Comparison of ENCODE assay signal across 18 cellular contexts in the genomic region with DNA sequence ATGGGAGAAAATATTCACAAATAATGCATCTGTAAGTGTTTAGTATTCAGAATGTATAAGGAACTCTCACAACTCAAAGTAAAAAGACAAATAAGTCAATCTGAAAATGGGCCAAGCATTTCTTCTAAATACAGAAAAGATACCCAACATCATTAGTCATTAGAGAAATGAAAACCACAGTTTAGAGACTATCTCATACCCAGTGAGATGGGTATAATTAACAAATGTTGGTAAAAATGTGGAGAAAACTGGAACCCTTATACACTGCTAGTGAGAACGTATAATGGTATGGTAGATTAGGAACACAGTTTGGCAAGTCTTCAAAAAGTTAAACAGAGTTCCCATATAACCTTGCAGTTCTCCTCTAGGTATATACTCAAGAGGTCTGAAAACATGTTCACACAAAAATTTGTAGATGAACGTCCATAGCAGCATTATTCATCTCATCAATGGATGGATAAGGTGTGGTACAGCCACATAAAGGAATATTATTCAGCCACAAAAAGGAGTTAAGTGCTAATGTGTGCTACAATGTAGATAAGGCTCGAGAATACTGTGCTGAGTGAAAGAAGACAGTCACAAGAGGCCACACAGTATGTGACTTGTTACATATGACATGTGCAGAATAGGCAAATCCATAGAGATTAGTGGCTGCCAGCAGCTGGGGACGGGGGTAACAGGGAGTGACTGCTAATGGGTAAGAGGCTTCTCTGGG. TPM values are rescaled to one million over a fixed set of nuclear protein-coding genes. Genes with fewer than 3 reads are reported as not detected.
DNase-seq lines count a peak whose midpoint lies in the region; ATAC-seq, FAIRE-seq and TF ChIP-seq lines count a peak whose summit lies in the region.
"Had no signal": no experiment of that assay in that cellular context is flagged by ENCODE, and none has a peak within 500 bp of the region (broad histone marks: within the 10 kb centered on the region; RNA-seq: fewer than 3 reads in every experiment).

No MANE protein-coding gene starts in this region.

- H2AFZ ChIP-seq in keratinocyte (ENCODE audit: control insufficient read depth, low read length) (no peak overlapping the region), OCI-LY7 (ENCODE audit: low read length) (no peak overlapping the region)

- dilution Hi-C loops in keratinocyte (cut with MboI; ENCODE audit: extremely low pct_ligation_motif_present, low sequenced_read_pairs) = no loop called here

- H3K4me2 ChIP-seq in keratinocyte (ENCODE audit: control insufficient read depth, extremely low read depth, insufficient read depth, low read depth, low read length) (no peak overlapping the region), OCI-LY7 (ENCODE audit: low read length) (no peak overlapping the region)

- H3K27ac ChIP-seq in keratinocyte (ENCODE audit: control insufficient read depth, insufficient read depth, low read length) (no peak overlapping the region), OCI-LY7 (ENCODE audit: low read depth, low read length, poor library complexity, severe bottlenecking) (no peak overlapping the region)

- H3K27me3 ChIP-seq in keratinocyte (ENCODE audit: control insufficient read depth, extremely low read depth, insufficient read depth, low read length) = no peaks in the 10 kb centered on the region
- H3K27me3 ChIP-seq: BE2C had no signal

- no peaks in the 10 kb centered on the region for H3K9me2 ChIP-seq in OCI-LY7 (ENCODE audit: insufficient read depth, low read length)

- no peaks in the 10 kb centered on the region for H3K9me3 Mint-ChIP-seq in activated naive CD4-positive, alpha-beta T cell treated with anti-CD3 and anti-CD28 coated beads, Interleukin-2, amount 50 U/mL, for 72 hours
- H3K9me3 Mint-ChIP-seq in activated naive CD4-positive, alpha-beta T cell treated with anti-CD3 and anti-CD28 coated beads, Interleukin-2, amount 10 ng/mL, durations not matched to agents 7 days and 5 days = no peaks in the 10 kb centered on the region
- no peaks in the 10 kb centered on the region for H3K9me3 Mint-ChIP-seq in activated T-helper 17 cell treated with anti-CD3 and anti-CD28 coated beads, Interleukin-2, amount 50 U/mL, for 72 hours
- H3K9me3 Mint-ChIP-seq: CD8-positive, alpha-beta T cell had no signal

- no peaks in the 10 kb centered on the region for H3K9me1 ChIP-seq in keratinocyte (ENCODE audit: control insufficient read depth, extremely low read depth, insufficient read depth, low read length)

- FAIRE-seq in keratinocyte (lab: Jason Lieb, UNC) = peak; percentile 17
- FAIRE-seq: GM18507 had no signal

- H3K9me3 ChIP-seq in keratinocyte (ENCODE audit: control insufficient read depth, low read depth, low read length) = no peaks in the 10 kb centered on the region
- no peaks in the 10 kb centered on the region for H3K9me3 ChIP-seq in OCI-LY7 (ENCODE audit: low read length)
- H3K9me3 ChIP-seq: BE2C, HAP-1 had no signal

- H3K4me1 ChIP-seq in keratinocyte (ENCODE audit: control insufficient read depth, extremely low read depth, insufficient read depth, low read length) (peaks cover 3% of the 10 kb centered on the region), OCI-LY7 (ENCODE audit: insufficient read depth, low read length, poor library complexity, severe bottlenecking) (peaks cover 27% of the 10 kb centered on the region)

- no peaks in the 10 kb centered on the region for H4K20me1 ChIP-seq in keratinocyte (ENCODE audit: control insufficient read depth, extremely low read depth, insufficient read depth, low read length)
- H4K20me1 ChIP-seq in OCI-LY7 (ENCODE audit: insufficient read depth, low read length) = peaks cover 4% of the 10 kb centered on the region; the same call in 1 of the 2 replicates

- POLR2A ChIA-PET in OCI-LY7 (lab: Charles Lee) = no interaction called here

- peaks cover 2 to 21% of the 10 kb centered on the region in 2 donors for H3K36me3 Mint-ChIP-seq in activated naive CD4-positive, alpha-beta T cell treated with anti-CD3 and anti-CD28 coated beads, Interleukin-2, amount 50 U/mL, for 72 hours
- peaks cover 42% of the 10 kb centered on the region for H3K36me3 Mint-ChIP-seq in activated naive CD4-positive, alpha-beta T cell treated with anti-CD3 and anti-CD28 coated beads, Interleukin-2, amount 10 ng/mL, durations not matched to agents 7 days and 5 days
- H3K36me3 Mint-ChIP-seq in activated T-helper 17 cell treated with anti-CD3 and anti-CD28 coated beads, Interleukin-2, amount 50 U/mL, for 72 hours (ENCODE audit: low read depth) = peaks cover 93% of the 10 kb centered on the region

- no peak overlapping the region for H3K9ac ChIP-seq in keratinocyte (ENCODE audit: control insufficient read depth, extremely low read depth, insufficient read depth, low read length)

- H3K36me3 ChIP-seq in keratinocyte (ENCODE audit: control insufficient read depth in 2 of 2, extremely low read depth in 1 of 2, insufficient read depth in 2 of 2, low read length in 2 of 2) (peaks cover 12 to 27% of the 10 kb centered on the region in 2 experiments), OCI-LY7 (ENCODE audit: insufficient read depth, low read length) (peaks cover 86% of the 10 kb centered on the region)

- H3K27me3 Mint-ChIP-seq in activated naive CD4-positive, alpha-beta T cell treated with anti-CD3 and anti-CD28 coated beads, Interleukin-2, amount 10 ng/mL, durations not matched to agents 7 days and 5 days = no peaks in the 10 kb centered on the region
- no peaks in the 10 kb centered on the region for H3K27me3 Mint-ChIP-seq in activated T-helper 17 cell treated with anti-CD3 and anti-CD28 coated beads, Interleukin-2, amount 50 U/mL, for 72 hours

- BruUV-seq in OCI-LY7 (replicated peaks; lab: Mats Ljungman, UMichigan) = no TSS peak

- intact Hi-C loops in OCI-LY7 (cut with micrococcal nuclease; ENCODE audit: unreplicated experiment) = no loop called here

- peaks cover 32% of the 10 kb centered on the region for H3K4me1 Mint-ChIP-seq in activated naive CD4-positive, alpha-beta T cell treated with anti-CD3 and anti-CD28 coated beads, Interleukin-2, amount 10 ng/mL, durations not matched to agents 7 days and 5 days
- peaks cover 21% of the 10 kb centered on the region for H3K4me1 Mint-ChIP-seq in activated T-helper 17 cell treated with anti-CD3 and anti-CD28 coated beads, Interleukin-2, amount 50 U/mL, for 72 hours

- CTCF ChIA-PET in activated naive CD4-positive, alpha-beta T cell treated with anti-CD3 and anti-CD28 coated beads, Interleukin-2, amount 10 ng/mL, durations not matched to agents 7 days and 5 days (lab: Charles Lee) = no interaction called here
- CTCF ChIA-PET in OCI-LY7 (lab: Charles Lee; ENCODE audit: unreplicated experiment) = no interaction called here

- no peak overlapping the region for H3K4me3 ChIP-seq in keratinocyte (ENCODE audit: control insufficient read depth in 2 of 3, extremely low read depth in 1 of 3, insufficient read depth in 2 of 3, low read depth in 1 of 3, low read length in 3 of 3)
- no peak overlapping the region for H3K4me3 ChIP-seq in OCI-LY7 (ENCODE audit: low read depth, low read length, poor library complexity, severe bottlenecking)
- H3K4me3 ChIP-seq: HAP-1 had no signal

- H3K4me3 Mint-ChIP-seq in activated naive CD4-positive, alpha-beta T cell treated with anti-CD3 and anti-CD28 coated beads, Interleukin-2, amount 10 ng/mL, durations not matched to agents 7 days and 5 days = no peak overlapping the region
- peak overlapping the region; percentile 50 for H3K4me3 Mint-ChIP-seq in activated T-helper 17 cell treated with anti-CD3 and anti-CD28 coated beads, Interleukin-2, amount 50 U/mL, for 72 hours
- H3K4me3 Mint-ChIP-seq: CD8-positive, alpha-beta T cell had no signal

- no peak for DNase-seq in activated naive CD4-positive, alpha-beta T cell treated with anti-CD3 and anti-CD28 coated beads, Interleukin-2, amount 50 U/mL, for 72 hours (ENCODE audit: low spot score in 2 of 2)
- no peak for DNase-seq in activated naive CD4-positive, alpha-beta T cell treated with anti-CD3 and anti-CD28 coated beads, Interleukin-2, amount 10 ng/mL, durations not matched to agents 7 days and 5 days
- no peak for DNase-seq in keratinocyte (ENCODE audit: low read depth, low spot score)
- no peak for DNase-seq in OCI-LY7 (ENCODE audit: low spot score)
- no peak for DNase-seq in NCI-H69 (lab: John Stamatoyannopoulos, UW)
- DNase-seq: BE2C; CD8-positive, alpha-beta T cell; KBM-7; MV-4-11; NCI-H1417; NCI-H187 treated with DMSO at 0.1 percent for 48 hours; NCI-H345; NCI-H526; SHP77 had no signal

- H3K79me2 ChIP-seq in keratinocyte (ENCODE audit: control insufficient read depth, insufficient read depth, low read length) (peaks cover 18% of the 10 kb centered on the region), OCI-LY7 (ENCODE audit: insufficient read depth, low read depth, low read length) (peaks cover 30% of the 10 kb centered on the region)

- TF ChIP-seq CTCF in keratinocyte (optimal IDR thresholded peaks at IDR 0.05 in 1 of 3, IDR thresholded peaks at IDR 0.05 in 1 of 3, conservative IDR thresholded peaks at IDR 0.05 in 1 of 3; ENCODE audit: extremely low read depth in 1 of 3, insufficient read depth in 2 of 3, low read length in 3 of 3) = no peak
- TF ChIP-seq CTCF in OCI-LY7 (conservative IDR thresholded peaks at IDR 0.05; ENCODE audit: low read length) = no peak

- peak overlapping the region; percentile 21 to 65 for H3K27ac Mint-ChIP-seq in activated naive CD4-positive, alpha-beta T cell treated with anti-CD3 and anti-CD28 coated beads, Interleukin-2, amount 50 U/mL, for 72 hours
- H3K27ac Mint-ChIP-seq in activated naive CD4-positive, alpha-beta T cell treated with anti-CD3 and anti-CD28 coated beads, Interleukin-2, amount 10 ng/mL, durations not matched to agents 7 days and 5 days = no peak overlapping the region
- peak overlapping the region; percentile 68 for H3K27ac Mint-ChIP-seq in activated T-helper 17 cell treated with anti-CD3 and anti-CD28 coated beads, Interleukin-2, amount 50 U/mL, for 72 hours
- H3K27ac Mint-ChIP-seq: CD8-positive, alpha-beta T cell had no signal

- peak; percentile 18 to 70 for ATAC-seq in activated naive CD4-positive, alpha-beta T cell treated with anti-CD3 and anti-CD28 coated beads, Interleukin-2, amount 50 U/mL, for 72 hours
- peak; percentile 80 for ATAC-seq in activated T-helper 17 cell treated with anti-CD3 and anti-CD28 coated beads, Interleukin-2, amount 50 U/mL, for 72 hours (replicated peaks)
- no peak for ATAC-seq in HG03521 (IDR thresholded peaks at IDR 0.05; ENCODE audit: unreplicated experiment)
- ATAC-seq: CD8-positive, alpha-beta T cell had no signal

RNA-seq across cellular contexts. Expression of a gene that starts 5.9 kb away (rescaled TPM):
- 10 to 100 TPM in 1 of 2 donors, 1 to 10 TPM in 1; 6.9 to 18.8 TPM for total RNA-seq in activated naive CD4-positive, alpha-beta T cell treated with anti-CD3 and anti-CD28 coated beads, Interleukin-2, amount 50 U/mL, for 72 hours
- total RNA-seq in activated T-helper 17 cell treated with anti-CD3 and anti-CD28 coated beads, Interleukin-2, amount 50 U/mL, for 72 hours = 10 to 100 TPM in 1 of 2 donors, 1 to 10 TPM in 1; 8.2 to 11.4 TPM
- polyA plus RNA-seq in keratinocyte = 4.4 to 9.4 TPM (median 5.1 TPM) in 3 replicates
- 5.3 TPM for polyA plus RNA-seq in keratinocyte (2011; ENCODE audit: low read depth)
- polyA plus RNA-seq in keratinocyte (2011; cell fraction: cytosol; rRNA removed) = 2.3 and 4.8 TPM in 2 replicates
- polyA plus RNA-seq in keratinocyte (2011; cell fraction: nucleus; rRNA removed) = 6.9 and 11.0 TPM in 2 replicates
- 4.9 and 8.1 TPM in 2 replicates for polyA plus RNA-seq in keratinocyte (2012; ENCODE audit: low replicate concordance)
- 1.6 to 1.9 TPM in 2 of 3 replicates, not detected in the other for polyA minus RNA-seq in keratinocyte
- polyA minus RNA-seq in keratinocyte (2011; cell fraction: cytosol; rRNA and poly(A)+ RNA removed) = 2.5 TPM
- 2.0 and 4.5 TPM in 2 replicates for polyA minus RNA-seq in keratinocyte (2011; cell fraction: nucleus; rRNA and poly(A)+ RNA removed)
- 13.3 and 13.5 TPM in 2 replicates for total RNA-seq in OCI-LY7 (2014; rRNA removed; shearing (Covaris generic))
- total RNA-seq in OCI-LY7 (2022) = 12.6 and 12.9 TPM in 2 replicates
